Comparison of ENCODE assay signal across 1 cellular context in the genomic region with DNA sequence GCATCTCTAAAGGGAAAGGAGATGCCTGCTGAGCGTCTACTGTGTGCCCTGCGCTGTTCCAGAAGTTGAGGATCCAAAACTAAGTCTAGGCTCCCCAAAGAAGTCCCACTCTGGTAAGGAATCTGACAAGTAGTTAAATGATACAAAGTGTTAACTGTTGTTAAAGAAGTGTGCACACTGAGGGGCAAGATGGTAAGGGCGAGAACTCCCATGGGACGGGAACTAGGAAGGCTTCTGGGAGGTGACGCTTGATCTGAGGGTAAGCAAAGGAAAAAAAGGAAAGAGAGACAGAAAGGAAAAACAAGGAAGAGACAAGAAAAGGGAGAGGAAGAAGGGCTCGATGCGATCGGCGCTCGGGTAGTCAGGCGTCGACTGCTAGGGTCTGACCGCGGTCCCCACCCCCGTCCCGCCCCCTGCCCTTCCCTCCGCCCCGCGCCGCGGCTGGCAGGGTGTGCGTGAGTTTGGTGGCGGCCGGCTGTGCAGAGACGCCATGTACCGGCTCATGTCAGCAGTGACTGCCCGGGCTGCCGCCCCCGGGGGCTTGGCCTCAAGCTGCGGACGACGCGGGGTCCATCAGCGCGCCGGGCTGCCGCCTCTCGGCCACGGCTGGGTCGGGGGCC.
TF ChIP-seq lines count a peak whose summit lies in the region.

LACTB (plus strand) TSS at position 480 of the 620 bp plus-strand sequence; CDS start at position 491, 11 bp downstream.

TF ChIP-seq in HepG2, 621 proteins besides CTCF, POLR2A, EP300 and RAD21 (continued from another document and continues in another):
- TF ChIP-seq ZNF282 (IDR thresholded peaks at IDR 0.05; ENCODE audit: partially characterized antibody) (no peak), ZNF83 (CRISPR knock-in tag; IDR thresholded peaks at IDR 0.05; ENCODE audit: borderline replicate concordance) (no peak), ZNF382 (CRISPR knock-in tag; IDR thresholded peaks at IDR 0.05; ENCODE audit: borderline replicate concordance) (no peak), ZNF850 (CRISPR knock-in tag; conservative IDR thresholded peaks at IDR 0.05) (no peak; the same call in 1 of the 2 replicates), KAT7 (CRISPR knock-in tag; IDR thresholded peaks at IDR 0.05; ENCODE audit: borderline replicate concordance) (no peak), KLF11 (CRISPR knock-in tag; IDR thresholded peaks at IDR 0.05) (no peak), HDAC1 (CRISPR knock-in tag; IDR thresholded peaks at IDR 0.05) (peak; percentile 77; the same call in 1 of the 2 replicates), NR2F1 (CRISPR knock-in tag; IDR thresholded peaks at IDR 0.05) (no peak), NR0B2 (CRISPR knock-in tag; IDR thresholded peaks at IDR 0.05) (no peak), ERF (CRISPR knock-in tag; IDR thresholded peaks at IDR 0.05) (0 out of 2 replicates have a peak, but pooled peaks have one; percentile 30), ETS1 (CRISPR knock-in tag; IDR thresholded peaks at IDR 0.05) (no peak), SNRNP70 (IDR thresholded peaks at IDR 0.05; ENCODE audit: low read depth, low read length) (no peak), POLR2G (IDR thresholded peaks at IDR 0.05; ENCODE audit: low read depth, low read length) (peak; percentile 63), GLMP (CRISPR knock-in tag; IDR thresholded peaks at IDR 0.05; ENCODE audit: borderline replicate concordance) (no peak), FOXA3 (CRISPR knock-in tag; IDR thresholded peaks at IDR 0.05) (no peak), ZNF160 (CRISPR knock-in tag; IDR thresholded peaks at IDR 0.05) (no peak), ZNF644 (CRISPR knock-in tag; IDR thresholded peaks at IDR 0.05; ENCODE audit: low read depth) (no peak), ZNF652 (CRISPR knock-in tag; IDR thresholded peaks at IDR 0.05; ENCODE audit: borderline replicate concordance, low read depth) (peak; percentile 56; the same call in 1 of the 2 replicates), MIER3 (CRISPR knock-in tag; IDR thresholded peaks at IDR 0.05; ENCODE audit: borderline replicate concordance) (no peak), POGZ (CRISPR knock-in tag; IDR thresholded peaks at IDR 0.05) (0 out of 2 replicates have a peak, but pooled peaks have one; percentile 25), SALL1 (CRISPR knock-in tag; IDR thresholded peaks at IDR 0.05) (0 out of 2 replicates have a peak, but pooled peaks have one; percentile 3), HES4 (CRISPR knock-in tag; IDR thresholded peaks at IDR 0.05; ENCODE audit: borderline replicate concordance) (peak; percentile 71; the same call in 1 of the 2 replicates), CC2D1A (CRISPR knock-in tag; IDR thresholded peaks at IDR 0.05) (no peak), ZNF761 (CRISPR knock-in tag; conservative IDR thresholded peaks at IDR 0.05) (no peak), TGIF2 (CRISPR knock-in tag; IDR thresholded peaks at IDR 0.05) (no peak), UBTF (CRISPR knock-in tag; IDR thresholded peaks at IDR 0.05) (peak; percentile 30; the same call in 1 of the 2 replicates), RFXAP (CRISPR knock-in tag; IDR thresholded peaks at IDR 0.05; ENCODE audit: borderline replicate concordance) (no peak), HOXA5 (CRISPR knock-in tag; IDR thresholded peaks at IDR 0.05) (no peak; the same call in 1 of the 2 replicates), MBNL3 (CRISPR knock-in tag; conservative IDR thresholded peaks at IDR 0.05) (no peak), ZNF75D (CRISPR knock-in tag; IDR thresholded peaks at IDR 0.05; ENCODE audit: borderline replicate concordance) (no peak), NPAS2 (CRISPR knock-in tag; IDR thresholded peaks at IDR 0.05; ENCODE audit: borderline replicate concordance) (no peak), AKAP8 (CRISPR knock-in tag; IDR thresholded peaks at IDR 0.05) (no peak), REXO4 (CRISPR knock-in tag; IDR thresholded peaks at IDR 0.05; ENCODE audit: borderline replicate concordance) (no peak), ZFX (CRISPR knock-in tag; IDR thresholded peaks at IDR 0.05; ENCODE audit: low read depth) (no peak; the same call in 1 of the 2 replicates), PITX1 (CRISPR knock-in tag; IDR thresholded peaks at IDR 0.05) (no peak), ZSCAN21 (CRISPR knock-in tag; IDR thresholded peaks at IDR 0.05; ENCODE audit: borderline replicate concordance) (0 out of 2 replicates have a peak, but pooled peaks have one; percentile 31), E2F1 (CRISPR knock-in tag; IDR thresholded peaks at IDR 0.05) (no peak), BRD4 (CRISPR knock-in tag; IDR thresholded peaks at IDR 0.05) (no peak), ELF3 (CRISPR knock-in tag; IDR thresholded peaks at IDR 0.05) (peak; percentile 84), KLF9 (CRISPR knock-in tag; IDR thresholded peaks at IDR 0.05; ENCODE audit: low read depth) (no peak), NCOR1 (IDR thresholded peaks at IDR 0.05; ENCODE audit: borderline replicate concordance, low read length) (no peak), HOXA3 (CRISPR knock-in tag; IDR thresholded peaks at IDR 0.05) (peak; percentile 35; the same call in 1 of the 2 replicates), ZNF7 (CRISPR knock-in tag; IDR thresholded peaks at IDR 0.05) (no peak), ZNF737 (CRISPR knock-in tag; IDR thresholded peaks at IDR 0.05; ENCODE audit: borderline replicate concordance) (no peak), HNF4A (CRISPR knock-in tag; IDR thresholded peaks at IDR 0.05) (no peak), WIZ (CRISPR knock-in tag; IDR thresholded peaks at IDR 0.05) (no peak), BHLHE40 (IDR thresholded peaks at IDR 0.05; ENCODE audit: low read length) (no peak), MATR3 (CRISPR knock-in tag; IDR thresholded peaks at IDR 0.05) (no peak), NFE2 (CRISPR knock-in tag; IDR thresholded peaks at IDR 0.05) (no peak), ZUFSP (CRISPR knock-in tag; IDR thresholded peaks at IDR 0.05; ENCODE audit: borderline replicate concordance) (no peak), SP4 (CRISPR knock-in tag; IDR thresholded peaks at IDR 0.05) (peak; percentile 73), HIC2 (CRISPR knock-in tag; IDR thresholded peaks at IDR 0.05; ENCODE audit: low read depth) (no peak), ZNF260 (CRISPR knock-in tag; IDR thresholded peaks at IDR 0.05; ENCODE audit: borderline replicate concordance, low read depth) (no peak), SATB2 (CRISPR knock-in tag; IDR thresholded peaks at IDR 0.05) (0 out of 2 replicates have a peak, but pooled peaks have one; percentile 8), ETV5 (CRISPR knock-in tag; IDR thresholded peaks at IDR 0.05; ENCODE audit: borderline replicate concordance) (peak; percentile 12; the same call in 1 of the 2 replicates), ZBTB25 (CRISPR knock-in tag; IDR thresholded peaks at IDR 0.05) (0 out of 2 replicates have a peak, but pooled peaks have one; percentile 21), DMAP1 (CRISPR knock-in tag; IDR thresholded peaks at IDR 0.05) (no peak), NONO (IDR thresholded peaks at IDR 0.05) (no peak), NONO (CRISPR knock-in tag; conservative IDR thresholded peaks at IDR 0.05) (peak; percentile 59; the same call in 1 of the 2 replicates)
- TF ChIP-seq, protein P1, sequence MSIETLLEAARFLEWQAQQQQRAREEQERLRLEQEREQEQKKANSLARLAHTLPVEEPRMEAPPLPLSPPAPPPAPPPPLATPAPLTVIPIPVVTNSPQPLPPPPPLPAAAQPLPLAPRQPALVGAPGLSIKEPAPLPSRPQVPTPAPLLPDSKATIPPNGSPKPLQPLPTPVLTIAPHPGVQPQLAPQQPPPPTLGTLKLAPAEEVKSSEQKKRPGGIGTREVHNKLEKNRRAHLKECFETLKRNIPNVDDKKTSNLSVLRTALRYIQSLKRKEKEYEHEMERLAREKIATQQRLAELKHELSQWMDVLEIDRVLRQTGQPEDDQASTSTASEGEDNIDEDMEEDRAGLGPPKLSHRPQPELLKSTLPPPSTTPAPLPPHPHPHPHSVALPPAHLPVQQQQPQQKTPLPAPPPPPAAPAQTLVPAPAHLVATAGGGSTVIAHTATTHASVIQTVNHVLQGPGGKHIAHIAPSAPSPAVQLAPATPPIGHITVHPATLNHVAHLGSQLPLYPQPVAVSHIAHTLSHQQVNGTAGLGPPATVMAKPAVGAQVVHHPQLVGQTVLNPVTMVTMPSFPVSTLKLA (IDR thresholded peaks at IDR 0.05): no peak
